Comparison of ENCODE assay signal across 2 cellular contexts in genomic region chr20:3797592-3798404, GRCh38.
TF ChIP-seq lines count a peak whose summit lies in the region.

No MANE protein-coding gene starts in this region.

TF ChIP-seq in SK-N-SH, 30 proteins besides CTCF, POLR2A, EP300 and RAD21 (continued from another document):
- TF ChIP-seq REST (IDR thresholded peaks at IDR 0.05; ENCODE audit: low read depth, low read length) (no peak), RCOR1 (IDR thresholded peaks at IDR 0.05; ENCODE audit: low read length) (no peak)
TF ChIP-seq in SK-N-SH: peak in this region for 0.

TF ChIP-seq in SK-N-SH treated with all-trans-retinoic acid at 6 μM for 48 hours, 23 proteins besides CTCF, POLR2A, EP300 and RAD21 (continued from another document):
- TF ChIP-seq BACH2 (CRISPR knock-in tag; IDR thresholded peaks at IDR 0.05; ENCODE audit: borderline replicate concordance), result no peak
